Comparison of ENCODE assay signal across 20 cellular contexts in the genomic region with DNA sequence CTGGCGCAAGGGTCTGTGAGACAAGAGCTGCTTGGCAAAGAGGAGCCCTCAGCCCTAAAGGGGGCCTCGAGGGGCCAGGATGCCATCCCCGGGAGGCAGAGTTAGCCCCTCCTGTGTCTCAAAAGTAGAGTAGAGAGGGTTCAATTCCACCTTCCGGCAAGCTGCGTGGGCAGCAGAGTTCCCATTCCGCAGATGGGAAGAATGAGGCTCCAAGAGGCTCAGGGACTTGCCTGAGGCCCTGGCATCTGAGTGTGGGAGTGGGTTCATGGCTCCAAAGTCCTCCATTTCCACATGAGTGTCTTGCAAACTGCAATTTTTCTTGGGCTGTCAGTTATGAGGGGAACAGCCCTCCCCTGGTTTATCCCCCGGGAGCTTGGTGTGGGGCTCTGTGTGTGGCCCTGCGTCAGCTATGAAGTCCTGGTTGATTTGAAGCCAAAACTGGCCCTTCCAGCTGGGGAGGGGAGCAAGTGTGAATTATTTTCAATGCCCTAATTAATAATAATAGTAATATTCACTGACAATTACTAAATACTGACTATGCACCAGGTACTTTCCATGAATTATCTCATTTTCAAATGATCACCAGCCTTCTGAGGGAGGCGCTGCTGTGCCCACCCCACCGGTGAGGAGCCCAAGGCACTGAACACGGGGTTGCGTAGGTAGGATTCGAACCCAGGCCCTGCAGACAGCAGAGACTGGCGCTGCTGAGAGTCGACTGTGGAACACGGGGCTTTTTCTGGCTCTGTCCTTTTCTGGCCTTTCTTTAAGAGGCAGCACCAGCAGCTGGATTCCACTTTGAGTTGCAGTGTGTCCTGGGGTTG.
"Had no signal": no experiment of that assay in that cellular context is flagged by ENCODE, and none has a peak within 500 bp of the region (broad histone marks: within the 10 kb centered on the region; RNA-seq: fewer than 3 reads in every experiment).

No MANE protein-coding gene starts in this region.

- H3K4me3 Mint-ChIP-seq: naive thymus-derived CD8-positive, alpha-beta T cell; stimulated activated memory B cell treated with anti-CD40 and anti-IgM and Interleukin-4, amounts not matched to agents 10 μg/mL and 1 μg/mL and 100 μg/mL, for 72 hours; stimulated activated naive CD8-positive, alpha-beta T cell treated with anti-CD3 and anti-CD28 coated beads, Interleukin-15, Interleukin-2, amounts not matched to agents 100 ng/mL and 50 ng/mL, for 24 hours had no signal

- H3K36me3 ChIP-seq: heart left ventricle, tibial artery, upper lobe of right lung, vagina had no signal

- H3K27ac ChIP-seq: dorsolateral prefrontal cortex, heart left ventricle, tibial artery, upper lobe of right lung, vagina had no signal

- H3K4me3 ChIP-seq: dorsolateral prefrontal cortex, heart left ventricle, mucosa of descending colon, tibial artery, upper lobe of right lung, vagina had no signal

- ATAC-seq: heart left ventricle; left lobe of liver; mucosa of descending colon; naive thymus-derived CD8-positive, alpha-beta T cell; right cardiac atrium; stimulated activated memory B cell treated with anti-CD40 and anti-IgM and Interleukin-4, amounts not matched to agents 10 μg/mL and 1 μg/mL and 100 μg/mL, for 72 hours; upper lobe of right lung had no signal

- H3K27me3 ChIP-seq: heart left ventricle, tibial artery, upper lobe of right lung, vagina had no signal

- H3K9me3 Mint-ChIP-seq: naive thymus-derived CD8-positive, alpha-beta T cell; stimulated activated memory B cell treated with anti-CD40 and anti-IgM and Interleukin-4, amounts not matched to agents 10 μg/mL and 1 μg/mL and 100 μg/mL, for 72 hours; stimulated activated naive CD8-positive, alpha-beta T cell treated with anti-CD3 and anti-CD28 coated beads, Interleukin-15, Interleukin-2, amounts not matched to agents 100 ng/mL and 50 ng/mL, for 24 hours had no signal

- H3K27ac Mint-ChIP-seq: naive thymus-derived CD8-positive, alpha-beta T cell; stimulated activated memory B cell treated with anti-CD40 and anti-IgM and Interleukin-4, amounts not matched to agents 10 μg/mL and 1 μg/mL and 100 μg/mL, for 72 hours; stimulated activated naive CD8-positive, alpha-beta T cell treated with anti-CD3 and anti-CD28 coated beads, Interleukin-15, Interleukin-2, amounts not matched to agents 100 ng/mL and 50 ng/mL, for 24 hours had no signal

- H3K36me3 Mint-ChIP-seq: naive thymus-derived CD8-positive, alpha-beta T cell; stimulated activated memory B cell treated with anti-CD40 and anti-IgM and Interleukin-4, amounts not matched to agents 10 μg/mL and 1 μg/mL and 100 μg/mL, for 72 hours had no signal

- FAIRE-seq: islet of Langerhans had no signal

- DNase-seq: cortex of kidney; dorsolateral prefrontal cortex; effector CD8-positive, alpha-beta T cell; foreskin melanocyte; hypothalamus; mammary epithelial cell; mucosa of descending colon; right cardiac atrium; stimulated activated CD4-positive, alpha-beta T cell treated with anti-CD3 and anti-CD28 coated beads, Interleukin-15, amount 100 ng/mL, for 24 hours; stimulated activated CD4-positive, alpha-beta T cell treated with anti-CD3 and anti-CD28 coated beads, Interleukin-1b, Interleukin-23, amount 100 ng/mL, for 48 hours; stimulated activated CD4-positive, alpha-beta T cell treated with anti-CD3 and anti-CD28 coated beads, Interleukin-4, amount 100 ng/mL, for 24 hours; tibial artery; upper lobe of right lung had no signal

- H3K9me3 ChIP-seq: heart left ventricle, mucosa of descending colon, tibial artery, upper lobe of right lung, vagina had no signal
